ENCODE assay signal across 2 cellular contexts in genomic region chr4:25347473-25347872, GRCh38.
A peak's percentile ranks its signal among the peaks of the same experiment; 100 is the strongest.
TF ChIP-seq lines count a peak whose summit lies in the region.

No MANE protein-coding gene starts in this region.

TF ChIP-seq in SK-N-SH, 30 proteins besides CTCF, POLR2A, EP300 and RAD21:
- TF ChIP-seq REST (IDR thresholded peaks at IDR 0.05; ENCODE audit: low read depth, low read length) (peak; percentile 59; the same call in 1 of the 2 replicates), IRF3 (IDR thresholded peaks at IDR 0.05; ENCODE audit: low read depth, low read length) (no peak)
- TF ChIP-seq, protein P1, sequence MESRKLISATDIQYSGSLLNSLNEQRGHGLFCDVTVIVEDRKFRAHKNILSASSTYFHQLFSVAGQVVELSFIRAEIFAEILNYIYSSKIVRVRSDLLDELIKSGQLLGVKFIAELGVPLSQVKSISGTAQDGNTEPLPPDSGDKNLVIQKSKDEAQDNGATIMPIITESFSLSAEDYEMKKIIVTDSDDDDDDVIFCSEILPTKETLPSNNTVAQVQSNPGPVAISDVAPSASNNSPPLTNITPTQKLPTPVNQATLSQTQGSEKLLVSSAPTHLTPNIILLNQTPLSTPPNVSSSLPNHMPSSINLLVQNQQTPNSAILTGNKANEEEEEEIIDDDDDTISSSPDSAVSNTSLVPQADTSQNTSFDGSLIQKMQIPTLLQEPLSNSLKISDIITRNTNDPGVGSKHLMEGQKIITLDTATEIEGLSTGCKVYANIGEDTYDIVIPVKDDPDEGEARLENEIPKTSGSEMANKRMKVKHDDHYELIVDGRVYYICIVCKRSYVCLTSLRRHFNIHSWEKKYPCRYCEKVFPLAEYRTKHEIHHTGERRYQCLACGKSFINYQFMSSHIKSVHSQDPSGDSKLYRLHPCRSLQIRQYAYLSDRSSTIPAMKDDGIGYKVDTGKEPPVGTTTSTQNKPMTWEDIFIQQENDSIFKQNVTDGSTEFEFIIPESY (IDR thresholded peaks at IDR 0.05; ENCODE audit: borderline replicate concordance, low read depth): no peak

TF ChIP-seq in SK-N-SH treated with all-trans-retinoic acid at 6 μM for 48 hours, 23 proteins besides CTCF, POLR2A, EP300 and RAD21 (continued from another document):
- TF ChIP-seq, protein P2, sequence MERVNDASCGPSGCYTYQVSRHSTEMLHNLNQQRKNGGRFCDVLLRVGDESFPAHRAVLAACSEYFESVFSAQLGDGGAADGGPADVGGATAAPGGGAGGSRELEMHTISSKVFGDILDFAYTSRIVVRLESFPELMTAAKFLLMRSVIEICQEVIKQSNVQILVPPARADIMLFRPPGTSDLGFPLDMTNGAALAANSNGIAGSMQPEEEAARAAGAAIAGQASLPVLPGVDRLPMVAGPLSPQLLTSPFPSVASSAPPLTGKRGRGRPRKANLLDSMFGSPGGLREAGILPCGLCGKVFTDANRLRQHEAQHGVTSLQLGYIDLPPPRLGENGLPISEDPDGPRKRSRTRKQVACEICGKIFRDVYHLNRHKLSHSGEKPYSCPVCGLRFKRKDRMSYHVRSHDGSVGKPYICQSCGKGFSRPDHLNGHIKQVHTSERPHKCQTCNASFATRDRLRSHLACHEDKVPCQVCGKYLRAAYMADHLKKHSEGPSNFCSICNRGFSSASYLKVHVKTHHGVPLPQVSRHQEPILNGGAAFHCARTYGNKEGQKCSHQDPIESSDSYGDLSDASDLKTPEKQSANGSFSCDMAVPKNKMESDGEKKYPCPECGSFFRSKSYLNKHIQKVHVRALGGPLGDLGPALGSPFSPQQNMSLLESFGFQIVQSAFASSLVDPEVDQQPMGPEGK (CRISPR knock-in tag; IDR thresholded peaks at IDR 0.05; ENCODE audit: borderline replicate concordance): no peak
- TF ChIP-seq ZFP3 (CRISPR knock-in tag; IDR thresholded peaks at IDR 0.05) (no peak), CREB5 (CRISPR knock-in tag; IDR thresholded peaks at IDR 0.05; ENCODE audit: low read depth) (no peak), ZC3H10 (CRISPR knock-in tag; IDR thresholded peaks at IDR 0.05) (no peak), ZNF8 (CRISPR knock-in tag; IDR thresholded peaks at IDR 0.05) (no peak), ESRRG (CRISPR knock-in tag; IDR thresholded peaks at IDR 0.05) (no peak), ZNF70 (CRISPR knock-in tag; IDR thresholded peaks at IDR 0.05) (no peak), TSHZ2 (CRISPR knock-in tag; IDR thresholded peaks at IDR 0.05) (no peak), GLIS3 (CRISPR knock-in tag; IDR thresholded peaks at IDR 0.05) (no peak), SNAI2 (CRISPR knock-in tag; IDR thresholded peaks at IDR 0.05) (no peak)
- TF ChIP-seq, protein P3, sequence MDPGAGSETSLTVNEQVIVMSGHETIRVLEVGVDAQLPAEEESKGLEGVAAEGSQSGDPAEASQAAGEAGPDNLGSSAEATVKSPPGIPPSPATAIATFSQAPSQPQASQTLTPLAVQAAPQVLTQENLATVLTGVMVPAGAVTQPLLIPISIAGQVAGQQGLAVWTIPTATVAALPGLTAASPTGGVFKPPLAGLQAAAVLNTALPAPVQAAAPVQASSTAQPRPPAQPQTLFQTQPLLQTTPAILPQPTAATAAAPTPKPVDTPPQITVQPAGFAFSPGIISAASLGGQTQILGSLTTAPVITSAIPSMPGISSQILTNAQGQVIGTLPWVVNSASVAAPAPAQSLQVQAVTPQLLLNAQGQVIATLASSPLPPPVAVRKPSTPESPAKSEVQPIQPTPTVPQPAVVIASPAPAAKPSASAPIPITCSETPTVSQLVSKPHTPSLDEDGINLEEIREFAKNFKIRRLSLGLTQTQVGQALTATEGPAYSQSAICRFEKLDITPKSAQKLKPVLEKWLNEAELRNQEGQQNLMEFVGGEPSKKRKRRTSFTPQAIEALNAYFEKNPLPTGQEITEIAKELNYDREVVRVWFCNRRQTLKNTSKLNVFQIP (CRISPR knock-in tag; IDR thresholded peaks at IDR 0.05; ENCODE audit: borderline replicate concordance, low read depth): no peak
TF ChIP-seq in SK-N-SH treated with all-trans-retinoic acid at 6 μM for 48 hours: peak in this region for 0.
